Comparison of ENCODE assay signal across 23 cellular contexts in genomic region chr6:27281569-27281968, GRCh38. TPM values are rescaled to one million over a fixed set of nuclear protein-coding genes. Genes with fewer than 3 reads are reported as not detected.
DNase-seq lines count a peak whose midpoint lies in the region; ATAC-seq, FAIRE-seq and TF ChIP-seq lines count a peak whose summit lies in the region.
"Had no signal": no experiment of that assay in that cellular context is flagged by ENCODE, and none has a peak within 500 bp of the region (broad histone marks: within the 10 kb centered on the region; RNA-seq: fewer than 3 reads in every experiment).

No MANE protein-coding gene starts in this region.

- H2AFZ ChIP-seq in GM23338 (no peak overlapping the region), PC-9 (no peak overlapping the region)

- POLR2A ChIA-PET in PC-9 (lab: Charles Lee; ENCODE audit: unreplicated experiment) = interaction anchor here (0.6 kb wide), 1 partner anchor 51 kb away, joined by 6 read pairs; no protein-coding TSS in a partner anchor

- H3F3A ChIP-seq in GM23338 (replicated peaks; ENCODE audit: low read depth) (no peaks in the 10 kb centered on the region; the same call in 1 of the 2 replicates), PC-9 (ENCODE audit: insufficient read depth, low read depth) (peaks cover 8% of the 10 kb centered on the region)

- no peaks in the 10 kb centered on the region for H3K36me3 Mint-ChIP-seq in GM23338 (ENCODE audit: low read depth)
- peaks cover 5% of the 10 kb centered on the region for H3K36me3 Mint-ChIP-seq in glutamatergic neuron (ENCODE audit: unreplicated experiment)

- H3K9me3 ChIP-seq in PC-9 (ENCODE audit: insufficient read depth, low read depth) (no peaks in the 10 kb centered on the region), pancreas (no peaks in the 10 kb centered on the region)
- H3K9me3 ChIP-seq: mucosa of descending colon had no signal

- H3K4me2 ChIP-seq in GM23338 = peak overlapping the region; percentile 56
- H3K4me2 ChIP-seq in PC-9 = peak overlapping the region; percentile 76
- H3K4me2 ChIP-seq: BLaER1 had no signal

- peaks cover 23% of the 10 kb centered on the region for H3K27me3 ChIP-seq in GM23338 (ENCODE audit: insufficient read depth)
- H3K27me3 ChIP-seq in PC-9 (ENCODE audit: insufficient read depth, low read depth) = no peaks in the 10 kb centered on the region
- peaks cover 13 to 65% (median 15%) of the 10 kb centered on the region in 4 donors for H3K27me3 ChIP-seq in pancreas

- H3K27ac Mint-ChIP-seq in GM23338 = no peak overlapping the region
- no peak overlapping the region for H3K27ac Mint-ChIP-seq in glutamatergic neuron (ENCODE audit: unreplicated experiment)
- H3K27ac Mint-ChIP-seq: activated CD4-positive, alpha-beta T cell treated with anti-CD3 and anti-CD28 coated beads, Interleukin-2, amount 10 ng/mL, durations not matched to agents 7 days and 5 days; activated T-helper 2 cell treated with anti-CD3 and anti-CD28 coated beads, Interferon-gamma antibody, Interleukin-2, Interleukin-4, amounts not matched to agents 10 μg/mL and 5 μg/mL and 100 μg/mL, durations not matched to agents 14 hours and 24 hours and 36 hours; dendritic cell treated with granulocyte-macrophage colony-stimulating factor and Interleukin-4, amounts not matched to agents 40 ng/mL and 50 ng/mL, for 4 days; stimulated activated naive B cell treated with anti-CD40 and anti-IgM and Interleukin-4, amounts not matched to agents 10 μg/mL and 1 μg/mL and 100 μg/mL, for 72 hours had no signal

- FAIRE-seq in pancreas (lab: Jason Lieb, UNC) = peak; percentile 96

- H3K9me2 ChIP-seq in GM23338 (ENCODE audit: insufficient read depth) (no peaks in the 10 kb centered on the region), PC-9 (ENCODE audit: insufficient read depth) (no peaks in the 10 kb centered on the region)

- WGBS in pancreas, 2 donors = 17 to 28% methylated on average over 1 of the region's 1 CpG

- DNase-seq in GM23338 (ENCODE audit: low spot score) (no peak), PC-9 (no peak), glutamatergic neuron (no peak), pancreas (no peak), NCI-H2196 (lab: John Stamatoyannopoulos, UW; ENCODE audit: unreplicated experiment) (no peak), ureter (ENCODE audit: low spot score) (no peak), AML-193 (lab: John Stamatoyannopoulos, UW) (no peak)
- no peak for DNase-seq in activated effector memory CD4-positive, alpha-beta T cell treated with anti-CD3 and anti-CD28 coated beads, Interleukin-2, amount 50 U/mL, for 16 hours
- DNase-seq: activated CD4-positive, alpha-beta T cell treated with anti-CD3 and anti-CD28 coated beads, Interleukin-2, amount 10 ng/mL, durations not matched to agents 7 days and 5 days; foreskin fibroblast; HCEC 1CT; mucosa of descending colon; NCI-H510A treated with DMSO at 0.1 percent for 48 hours; right cardiac atrium; stimulated activated naive B cell treated with anti-CD40 and anti-IgM and Interleukin-4, amounts not matched to agents 10 μg/mL and 1 μg/mL and 100 μg/mL, for 72 hours; tibial artery had no signal

- no peaks in the 10 kb centered on the region for H3K79me2 ChIP-seq in GM23338 (replicated peaks; ENCODE audit: insufficient read depth)
- H3K79me2 ChIP-seq in PC-9 (ENCODE audit: low read depth) = no peaks in the 10 kb centered on the region

- H3K4me3 ChIP-seq in GM23338 (peak overlapping the region; percentile 76), PC-9 (peak overlapping the region; percentile 60), pancreas (no peak overlapping the region)
- H3K4me3 ChIP-seq: BLaER1, mucosa of descending colon, tibial artery had no signal

- H3K4me1 Mint-ChIP-seq in GM23338 (peaks cover 3% of the 10 kb centered on the region; the same call in 2 of the 3 replicates), glutamatergic neuron (ENCODE audit: low read depth, unreplicated experiment) (peaks cover 4% of the 10 kb centered on the region)

- peak overlapping the region; percentile 84 for H3K4me3 Mint-ChIP-seq in GM23338
- H3K4me3 Mint-ChIP-seq in glutamatergic neuron (ENCODE audit: unreplicated experiment) = peak overlapping the region; percentile 88
- H3K4me3 Mint-ChIP-seq: activated CD4-positive, alpha-beta T cell treated with anti-CD3 and anti-CD28 coated beads, Interleukin-2, amount 10 ng/mL, durations not matched to agents 7 days and 5 days; dendritic cell treated with granulocyte-macrophage colony-stimulating factor and Interleukin-4, amounts not matched to agents 40 ng/mL and 50 ng/mL, for 4 days; stimulated activated naive B cell treated with anti-CD40 and anti-IgM and Interleukin-4, amounts not matched to agents 10 μg/mL and 1 μg/mL and 100 μg/mL, for 72 hours had no signal

- CTCF ChIA-PET in PC-9 (lab: Charles Lee) = no interaction called here

- H3K27me3 Mint-ChIP-seq in GM23338 (ENCODE audit: insufficient read depth, low read depth, poor library complexity) (peaks cover 57% of the 10 kb centered on the region), glutamatergic neuron (ENCODE audit: unreplicated experiment) (peaks cover 8% of the 10 kb centered on the region)

- intact Hi-C loops in PC-9 (cut with micrococcal nuclease; ENCODE audit: unreplicated experiment) (no loop called here), pancreas (cut with DNase I) (no loop called here)

- H4K20me1 ChIP-seq in GM23338 (replicated peaks; ENCODE audit: insufficient read depth) = no peaks in the 10 kb centered on the region
- no peaks in the 10 kb centered on the region for H4K20me1 ChIP-seq in PC-9 (ENCODE audit: insufficient read depth)
- H4K20me1 ChIP-seq: BLaER1 had no signal

- no peak for ATAC-seq in GM23338
- ATAC-seq in pancreas = no peak
- ATAC-seq: left lobe of liver; mucosa of descending colon; right cardiac atrium; Right ventricle myocardium inferior; stimulated activated naive B cell treated with anti-CD40 and anti-IgM and Interleukin-4, amounts not matched to agents 10 μg/mL and 1 μg/mL and 100 μg/mL, for 72 hours had no signal

- no TSS peak for BruUV-seq in PC-9 (replicated peaks; lab: Mats Ljungman, UMichigan)

- no peak for TF ChIP-seq CTCF in GM23338 (conservative IDR thresholded peaks at IDR 0.05; ENCODE audit: low read depth in 2 of 2)
- TF ChIP-seq CTCF in PC-9 (conservative IDR thresholded peaks at IDR 0.05) = no peak
- TF ChIP-seq CTCF in glutamatergic neuron (IDR thresholded peaks at IDR 0.05; ENCODE audit: partially characterized antibody, unreplicated experiment) = no peak
- TF ChIP-seq CTCF in pancreas (IDR thresholded peaks at IDR 0.05) = no peak

- no peaks in the 10 kb centered on the region for H3K9me3 Mint-ChIP-seq in GM23338
- H3K9me3 Mint-ChIP-seq in glutamatergic neuron (ENCODE audit: unreplicated experiment) = peaks cover 7% of the 10 kb centered on the region

- H3K27ac ChIP-seq in GM23338 (ENCODE audit: low read depth) = no peak overlapping the region
- no peak overlapping the region for H3K27ac ChIP-seq in PC-9
- no peak overlapping the region for H3K27ac ChIP-seq in pancreas
- H3K27ac ChIP-seq: BLaER1, epithelial cell of prostate, HL-60, tibial artery had no signal

- no peaks in the 10 kb centered on the region for H3K36me3 ChIP-seq in GM23338 (ENCODE audit: insufficient read depth)
- H3K36me3 ChIP-seq in PC-9 (ENCODE audit: low read depth) = no peaks in the 10 kb centered on the region
- H3K36me3 ChIP-seq in pancreas = no peaks in the 10 kb centered on the region
- H3K36me3 ChIP-seq: BLaER1, tibial artery had no signal

- H3K4me1 ChIP-seq in GM23338 (ENCODE audit: insufficient read depth) (no peaks in the 10 kb centered on the region; the same call in 1 of the 2 replicates), PC-9 (replicated peaks; ENCODE audit: insufficient read depth) (no peaks in the 10 kb centered on the region; the same call in none of the 2 replicates), pancreas (no peaks in the 10 kb centered on the region)
- H3K4me1 ChIP-seq: BLaER1, tibial artery had no signal

TF ChIP-seq in GM23338, 12 proteins besides CTCF, POLR2A, EP300 and RAD21 (continues in another document):
- no peak for TF ChIP-seq ZNF331 (CRISPR knock-in tag; IDR thresholded peaks at IDR 0.05; ENCODE audit: low read depth)
- no peak for TF ChIP-seq REST (IDR thresholded peaks at IDR 0.05; ENCODE audit: unreplicated experiment)
- TF ChIP-seq STAT1 (IDR thresholded peaks at IDR 0.05; ENCODE audit: unreplicated experiment) = no peak
- TF ChIP-seq NANOG (IDR thresholded peaks at IDR 0.05; ENCODE audit: borderline replicate concordance) = no peak

RNA-seq across cellular contexts. Expression of gene POM121L2, which starts 30.5 kb away (rescaled TPM):
- 0.07 TPM in 1 of 2 replicates, not detected in the other for total RNA-seq in GM23338 (2014; rRNA removed; shearing (Covaris generic))
- polyA plus RNA-seq in GM23338 (2016; fragmentation: Nextera tagmentation; extraction: Ambion mirVana) (0.13 TPM in 1 of 2 replicates, not detected in the other), pancreas (under 1 TPM in 1 of 2 donors, not detected in 1; 0.02 TPM)
- total RNA-seq in PC-9 (2021) (0.26 TPM in 1 of 2 replicates, not detected in the other), glutamatergic neuron (ENCODE audit: unreplicated experiment) (not detected), pancreas (under 1 TPM in 1 of 6 donors, not detected in 5; 0.03 TPM), ureter (not detected)
- total RNA-seq: activated CD4-positive, alpha-beta T cell treated with anti-CD3 and anti-CD28 coated beads, Interleukin-2, amount 10 ng/mL, durations not matched to agents 7 days and 5 days; activated T-helper 2 cell treated with anti-CD3 and anti-CD28 coated beads, Interferon-gamma antibody, Interleukin-2, Interleukin-4, amounts not matched to agents 10 μg/mL and 5 μg/mL and 100 μg/mL, durations not matched to agents 14 hours and 24 hours and 36 hours; left lobe of liver; right cardiac atrium; Right ventricle myocardium inferior had no signal
- polyA plus RNA-seq: right cardiac atrium had no signal

RNA-seq across cellular contexts. Expression of gene PRSS16, which starts 34.1 kb away (rescaled TPM):
- total RNA-seq in GM23338 (2014; rRNA removed; shearing (Covaris generic)) = 11.8 and 13.8 TPM in 2 replicates
- 8.7 and 13.8 TPM in 2 replicates for polyA plus RNA-seq in GM23338 (2016; fragmentation: Nextera tagmentation; extraction: Ambion mirVana)
- total RNA-seq in PC-9 (2021) = 32.3 and 32.5 TPM in 2 replicates
- total RNA-seq in glutamatergic neuron (ENCODE audit: unreplicated experiment) = 0.64 TPM
- 10 to 100 TPM; 14.0 to 30.1 (median 23.4) TPM for total RNA-seq in pancreas
- polyA plus RNA-seq in pancreas = 10 to 100 TPM; 15.5 to 17.6 TPM
- total RNA-seq in ureter = 13.0 TPM

Comparison
In these comparisons a context has a peak if more than half of its experiments do, and no peak if none do; other contexts are left out.
1. H3K4me3 ChIP-seq: peak in GM23338 (single experiment) and PC-9 (single experiment); none in pancreas (0 of 4).